ENCODE assay signal across 10 cellular contexts in genomic region chr2:61978522-61978921, GRCh38.
DNase-seq lines count a peak whose midpoint lies in the region; ATAC-seq and TF ChIP-seq lines count a peak whose summit lies in the region.
"Had no signal": no experiment of that assay in that cellular context is flagged by ENCODE, and none has a peak within 500 bp of the region (broad histone marks: within the 10 kb centered on the region; RNA-seq: fewer than 3 reads in every experiment).

No MANE protein-coding gene starts in this region.

- H3K36me3 Mint-ChIP-seq in CD14-positive monocyte: peaks cover 3 to 4% of the 10 kb centered on the region in 2 donors
- peaks cover 2 to 25% (median 23%) of the 10 kb centered on the region in 3 donors for H3K36me3 Mint-ChIP-seq in naive thymus-derived CD8-positive, alpha-beta T cell

- no peak for TF ChIP-seq CTCF in CD14-positive monocyte (IDR thresholded peaks at IDR 0.05)

- H3K4me3 Mint-ChIP-seq in CD14-positive monocyte: no peak overlapping the region
- no peak overlapping the region for H3K4me3 Mint-ChIP-seq in naive thymus-derived CD8-positive, alpha-beta T cell
- H3K4me3 Mint-ChIP-seq: nephron, T-cell had no signal

- H3K27me3 Mint-ChIP-seq in CD14-positive monocyte (ENCODE audit: low read depth in 3 of 3): no peaks in the 10 kb centered on the region
- no peaks in the 10 kb centered on the region for H3K27me3 Mint-ChIP-seq in naive thymus-derived CD8-positive, alpha-beta T cell
- H3K27me3 Mint-ChIP-seq: T-cell had no signal

- peak overlapping the region in 4 of 7 donors; percentile 11 to 77 (median 38) for H3K27ac Mint-ChIP-seq in CD14-positive monocyte
- peak overlapping the region in 1 of 10 donors; percentile 47 for H3K27ac Mint-ChIP-seq in naive thymus-derived CD8-positive, alpha-beta T cell
- H3K27ac Mint-ChIP-seq: nephron, T-cell had no signal

- DNase-seq in CD14-positive monocyte (ENCODE audit: low spot score): no peak
- DNase-seq in OCI-M1 (lab: John Stamatoyannopoulos, UW): peak; percentile 73
- peak in 1 of 2 donors; percentile 44 for DNase-seq in left colon
- no peak for DNase-seq in naive thymus-derived CD8-positive, alpha-beta T cell
- DNase-seq in activated naive CD4-positive, alpha-beta T cell treated with anti-CD3 and anti-CD28 coated beads, Interleukin-2, amount 50 U/mL, for 16 hours: no peak
- DNase-seq: T-cell had no signal

- H3K4me1 Mint-ChIP-seq in CD14-positive monocyte: peaks cover 12% of the 10 kb centered on the region
- peaks cover 0 to 6% (median 3%) of the 10 kb centered on the region in 4 donors for H3K4me1 Mint-ChIP-seq in naive thymus-derived CD8-positive, alpha-beta T cell

- H3K9me3 Mint-ChIP-seq in CD14-positive monocyte: peaks cover 0 to 18% (median 7%) of the 10 kb centered on the region in 7 donors
- H3K9me3 Mint-ChIP-seq in naive thymus-derived CD8-positive, alpha-beta T cell: peaks cover 0 to 29% (median 17%) of the 10 kb centered on the region in 9 donors

- POLR2A ChIA-PET in naive thymus-derived CD8-positive, alpha-beta T cell (lab: Charles Lee): no interaction called here

- intact Hi-C loops in CD14-positive monocyte (cut with micrococcal nuclease): no loop called here
- intact Hi-C loops in left colon (cut with DNase I, micrococcal nuclease): no loop called here

- peak; percentile 76 for ATAC-seq in GM21529 (IDR thresholded peaks at IDR 0.05; ENCODE audit: unreplicated experiment)
- peak; percentile 92 for ATAC-seq in left colon
- ATAC-seq in GM21367 (IDR thresholded peaks at IDR 0.05; ENCODE audit: unreplicated experiment): no peak
- ATAC-seq in HG03135 (IDR thresholded peaks at IDR 0.05; ENCODE audit: unreplicated experiment): no peak
- no peak for ATAC-seq in naive thymus-derived CD8-positive, alpha-beta T cell
- ATAC-seq: T-cell had no signal

Comparison
In these comparisons a context has a peak if more than half of its experiments do, and no peak if none do; other contexts are left out.
1. ATAC-seq: peak in GM21529 (single experiment) and left colon (single experiment); none in GM21367 (single experiment), HG03135 (single experiment) and naive thymus-derived CD8-positive, alpha-beta T cell (0 of 2).